11 cellular contexts compared by ENCODE assay signal in genomic region chr10:35449944-35450343, GRCh38.
DNase-seq lines count a peak whose midpoint lies in the region; ATAC-seq and TF ChIP-seq lines count a peak whose summit lies in the region.
"Had no signal": no experiment of that assay in that cellular context is flagged by ENCODE, and none has a peak within 500 bp of the region (broad histone marks: within the 10 kb centered on the region; RNA-seq: fewer than 3 reads in every experiment).

No MANE protein-coding gene starts in this region.

- H3K4me3 ChIP-seq in breast epithelium = no peak overlapping the region
- H3K4me3 ChIP-seq in ascending aorta = no peak overlapping the region
- no peak overlapping the region for H3K4me3 ChIP-seq in muscle layer of duodenum (ENCODE audit: low read depth in 1 of 2, low read length in 2 of 2)
- H3K4me3 ChIP-seq in ovary = no peak overlapping the region

- peaks cover 11 to 25% of the 10 kb centered on the region in 2 donors for H3K4me1 ChIP-seq in breast epithelium
- H3K4me1 ChIP-seq in ascending aorta = peaks cover 9 to 75% of the 10 kb centered on the region in 2 donors
- H3K4me1 ChIP-seq in muscle layer of duodenum (ENCODE audit: control insufficient read depth in 1 of 2, insufficient read depth in 2 of 2, low read length in 2 of 2) = peaks cover 14 to 50% of the 10 kb centered on the region in 2 donors
- peaks cover 41% of the 10 kb centered on the region for H3K4me1 ChIP-seq in ovary (ENCODE audit: insufficient read depth)

- H3K4me3 Mint-ChIP-seq in MCF 10A (ENCODE audit: unreplicated experiment) (no peak overlapping the region), type B pancreatic cell (peak overlapping the region; percentile 15)

- WGBS in ovary, 3 donors = 85 to 91% (median 89%) methylated on average over 5 of the region's 5 CpGs

- POLR2A ChIA-PET in MCF 10A (lab: Yijun Ruan, JAX) = interaction anchor here (0.9 to 3.8 kb wide), 2 partner anchors 27 to 111 kb away, joined by 3 to 35 read pairs; no protein-coding TSS in a partner anchor

- peaks cover 0 to 4% of the 10 kb centered on the region in 2 donors for H3K9me3 ChIP-seq in breast epithelium
- peaks cover 0 to 4% of the 10 kb centered on the region in 2 donors for H3K9me3 ChIP-seq in ascending aorta
- H3K9me3 ChIP-seq in muscle layer of duodenum (ENCODE audit: control insufficient read depth in 1 of 2, low read length in 2 of 2) = no peaks in the 10 kb centered on the region
- H3K9me3 ChIP-seq in ovary = no peaks in the 10 kb centered on the region
- H3K9me3 ChIP-seq: BE2C had no signal

- H3K27ac Mint-ChIP-seq in MCF 10A (ENCODE audit: low read depth, unreplicated experiment) (peak overlapping the region; percentile 87), type B pancreatic cell (peak overlapping the region; percentile 99)

- no TSS peak for BruUV-seq in MCF 10A (replicated peaks; lab: Mats Ljungman, UMichigan)

- DNase-seq in MCF 10A (ENCODE audit: unreplicated experiment) = no peak
- DNase-seq in breast epithelium (ENCODE audit: low spot score in 2 of 2) = no peak
- no peak for DNase-seq in ascending aorta (ENCODE audit: low spot score in 2 of 2)
- DNase-seq in type B pancreatic cell (ENCODE audit: extremely low spot score, unreplicated experiment) = no peak
- no peak for DNase-seq in ovary
- DNase-seq: BE2C; PC-3; stimulated activated CD4-positive, alpha-beta T cell treated with anti-CD3 and anti-CD28 coated beads, Interleukin-2, amount 100 ng/mL, for 48 hours had no signal

- H3K27me3 Mint-ChIP-seq in MCF 10A (ENCODE audit: insufficient read depth, unreplicated experiment) = no peaks in the 10 kb centered on the region
- H3K27me3 Mint-ChIP-seq in type B pancreatic cell = no peaks in the 10 kb centered on the region

- TF ChIP-seq EP300 in ovary (IDR thresholded peaks at IDR 0.05) = no peak

- H3K4me1 Mint-ChIP-seq in MCF 10A (ENCODE audit: insufficient read depth, unreplicated experiment) = peaks cover 45% of the 10 kb centered on the region
- peaks cover 32% of the 10 kb centered on the region for H3K4me1 Mint-ChIP-seq in type B pancreatic cell (ENCODE audit: unreplicated experiment)

- H3K27me3 ChIP-seq in breast epithelium (no peaks in the 10 kb centered on the region), ascending aorta (no peaks in the 10 kb centered on the region), muscle layer of duodenum (ENCODE audit: low read depth, low read length) (no peaks in the 10 kb centered on the region), ovary (no peaks in the 10 kb centered on the region)
- H3K27me3 ChIP-seq: BE2C had no signal

- CTCF ChIA-PET in MCF 10A (lab: Yijun Ruan, JAX) = interaction anchor here (1.1 to 1.5 kb wide), 2 partner anchors 98 to 331 kb away, joined by 3 to 5 read pairs; no protein-coding TSS in a partner anchor

- H3K27ac ChIP-seq in breast epithelium (peak overlapping the region in 1 of 2 donors; percentile 88), ascending aorta (peak overlapping the region; percentile 64 to 67), muscle layer of duodenum (ENCODE audit: low read length) (peak overlapping the region; percentile 40), ovary (peak overlapping the region in 1 of 2 donors; percentile 18)

- intact Hi-C loops in MCF 10A (cut with micrococcal nuclease) (loop anchor here (10.0 kb wide), 1 partner anchor 95 kb away; no protein-coding TSS in a partner anchor), breast epithelium (cut with DNase I; ENCODE audit: low total_unique reads) (no loop called here), ascending aorta (cut with DNase I) (no loop called here), ovary (cut with DNase I) (no loop called here)

- TF ChIP-seq POLR2A in breast epithelium (IDR thresholded peaks at IDR 0.05) (no peak), ovary (IDR thresholded peaks at IDR 0.05) (no peak)

- ATAC-seq in GM19328 (IDR thresholded peaks at IDR 0.05; ENCODE audit: unreplicated experiment) = no peak
- no peak for ATAC-seq in GM21447 (IDR thresholded peaks at IDR 0.05; ENCODE audit: unreplicated experiment)
- ATAC-seq: PC-3 had no signal

- peaks cover 4% of the 10 kb centered on the region for H3K36me3 Mint-ChIP-seq in MCF 10A (ENCODE audit: insufficient read depth, unreplicated experiment)
- no peaks in the 10 kb centered on the region for H3K36me3 Mint-ChIP-seq in type B pancreatic cell

- H3K36me3 ChIP-seq in breast epithelium (no peaks in the 10 kb centered on the region), ascending aorta (no peaks in the 10 kb centered on the region), muscle layer of duodenum (ENCODE audit: control insufficient read depth in 1 of 2, insufficient read depth in 2 of 2, low read length in 2 of 2) (no peaks in the 10 kb centered on the region), ovary (no peaks in the 10 kb centered on the region)
- H3K36me3 ChIP-seq: BE2C had no signal

- H3K9me3 Mint-ChIP-seq in MCF 10A (ENCODE audit: unreplicated experiment) = peaks cover 3% of the 10 kb centered on the region
- H3K9me3 Mint-ChIP-seq in type B pancreatic cell = peaks cover 9% of the 10 kb centered on the region

- no peak for TF ChIP-seq CTCF in MCF 10A (IDR thresholded peaks at IDR 0.05; ENCODE audit: unreplicated experiment)
- TF ChIP-seq CTCF in breast epithelium (IDR thresholded peaks at IDR 0.05) = no peak
- TF ChIP-seq CTCF in ascending aorta (IDR thresholded peaks at IDR 0.05) = no peak
- no peak for TF ChIP-seq CTCF in type B pancreatic cell (conservative IDR thresholded peaks at IDR 0.05)
- TF ChIP-seq CTCF in ovary (IDR thresholded peaks at IDR 0.05) = no peak
